ENCODE assay signal across 8 cellular contexts in the genomic region with DNA sequence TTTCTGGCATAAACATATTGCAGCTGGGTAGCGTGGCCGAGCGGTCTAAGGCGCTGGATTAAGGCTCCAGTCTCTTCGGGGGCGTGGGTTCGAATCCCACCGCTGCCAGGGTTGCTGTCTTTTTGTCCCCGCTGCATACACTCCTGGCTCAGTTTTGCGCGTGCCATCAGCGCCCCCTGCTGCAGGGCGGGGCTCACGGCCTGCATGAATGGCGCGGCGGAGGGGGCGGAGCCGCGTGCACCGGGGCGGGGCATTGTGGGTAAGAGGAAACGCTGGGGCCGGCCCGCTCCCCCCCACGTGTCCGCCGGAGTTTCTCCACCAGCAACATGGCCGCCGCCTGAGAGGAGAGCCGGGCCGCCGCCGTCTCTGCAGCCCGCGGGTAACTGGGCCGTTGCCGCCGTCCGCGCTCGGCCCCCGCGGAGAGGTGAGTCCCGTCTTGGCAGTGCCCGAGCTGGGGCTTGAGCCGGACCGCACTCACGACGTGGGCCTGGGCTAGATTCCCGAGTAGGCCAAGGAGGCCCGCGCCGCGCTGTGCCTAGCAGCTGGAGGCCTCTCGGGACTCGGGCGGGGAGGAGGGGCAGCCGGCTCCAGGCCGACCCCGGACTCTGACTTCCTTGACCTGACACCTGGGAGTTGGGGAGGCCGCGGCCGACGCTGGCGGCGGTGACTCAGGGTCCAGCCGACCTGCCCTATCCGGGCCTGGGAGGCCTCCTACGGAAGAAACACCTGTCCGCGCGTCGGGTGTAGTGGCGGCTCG. TPM values are rescaled to one million over a fixed set of nuclear protein-coding genes. Genes with fewer than 3 reads are reported as not detected.
DNase-seq lines count a peak whose midpoint lies in the region; ATAC-seq, FAIRE-seq and TF ChIP-seq lines count a peak whose summit lies in the region.

A gene with protein sequence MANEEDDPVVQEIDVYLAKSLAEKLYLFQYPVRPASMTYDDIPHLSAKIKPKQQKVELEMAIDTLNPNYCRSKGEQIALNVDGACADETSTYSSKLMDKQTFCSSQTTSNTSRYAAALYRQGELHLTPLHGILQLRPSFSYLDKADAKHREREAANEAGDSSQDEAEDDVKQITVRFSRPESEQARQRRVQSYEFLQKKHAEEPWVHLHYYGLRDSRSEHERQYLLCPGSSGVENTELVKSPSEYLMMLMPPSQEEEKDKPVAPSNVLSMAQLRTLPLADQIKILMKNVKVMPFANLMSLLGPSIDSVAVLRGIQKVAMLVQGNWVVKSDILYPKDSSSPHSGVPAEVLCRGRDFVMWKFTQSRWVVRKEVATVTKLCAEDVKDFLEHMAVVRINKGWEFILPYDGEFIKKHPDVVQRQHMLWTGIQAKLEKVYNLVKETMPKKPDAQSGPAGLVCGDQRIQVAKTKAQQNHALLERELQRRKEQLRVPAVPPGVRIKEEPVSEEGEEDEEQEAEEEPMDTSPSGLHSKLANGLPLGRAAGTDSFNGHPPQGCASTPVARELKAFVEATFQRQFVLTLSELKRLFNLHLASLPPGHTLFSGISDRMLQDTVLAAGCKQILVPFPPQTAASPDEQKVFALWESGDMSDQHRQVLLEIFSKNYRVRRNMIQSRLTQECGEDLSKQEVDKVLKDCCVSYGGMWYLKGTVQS (plus strand): TSS at position 296 of the 757 bp plus-strand sequence. CDS start 5,560 bp downstream, outside the sequence.

- peaks cover 1% of the 10 kb centered on the region for H3K9me1 ChIP-seq in keratinocyte (ENCODE audit: control insufficient read depth, extremely low read depth, insufficient read depth, low read length)

- H3K79me2 ChIP-seq in keratinocyte (ENCODE audit: control insufficient read depth, insufficient read depth, low read length): peaks cover 41% of the 10 kb centered on the region

- dilution Hi-C loops in keratinocyte (cut with MboI; ENCODE audit: extremely low pct_ligation_motif_present, low sequenced_read_pairs): no loop called here

- peaks cover 0 to 14% of the 10 kb centered on the region in 2 experiments for H3K36me3 ChIP-seq in keratinocyte (ENCODE audit: control insufficient read depth in 2 of 2, extremely low read depth in 1 of 2, insufficient read depth in 2 of 2, low read length in 2 of 2)

- DNase-seq in AG20443 (ENCODE audit: low spot score) (peak; percentile 99), NCI-H446 (lab: John Stamatoyannopoulos, UW) (peak; percentile 94 to 98), cerebellar cortex (ENCODE audit: low spot score) (peak; percentile 97), keratinocyte (ENCODE audit: low read depth, low spot score) (peak; percentile 86)
- peak; percentile 100 for DNase-seq in stimulated activated CD4-positive, alpha-beta T cell treated with anti-CD3 and anti-CD28 coated beads, Interleukin-15, amount 100 ng/mL, for 1 hour (ENCODE audit: low read depth in 1 of 2, low spot score in 1 of 2)

- ATAC-seq in GM19025 (IDR thresholded peaks at IDR 0.05; ENCODE audit: low read depth, unreplicated experiment) (peak; percentile 76), HG03342 (IDR thresholded peaks at IDR 0.05; ENCODE audit: unreplicated experiment) (peak; percentile 82)
- peak; percentile 82 to 85 for ATAC-seq in activated CD4-positive, CD25-positive, alpha-beta regulatory T cell treated with anti-CD3 and anti-CD28 coated beads, Interleukin-2, amount 50 U/mL, for 24 hours

- peak within 1 kb of the TSS; percentile 96 for H3K9ac ChIP-seq in keratinocyte (ENCODE audit: control insufficient read depth, extremely low read depth, insufficient read depth, low read length)

- peak within 1 kb of the TSS; percentile 82 to 97 (median 90) for H3K4me3 ChIP-seq in keratinocyte (ENCODE audit: control insufficient read depth in 2 of 3, extremely low read depth in 1 of 3, insufficient read depth in 2 of 3, low read depth in 1 of 3, low read length in 3 of 3)

- TF ChIP-seq CTCF in keratinocyte (optimal IDR thresholded peaks at IDR 0.05 in 1 of 3, IDR thresholded peaks at IDR 0.05 in 1 of 3, conservative IDR thresholded peaks at IDR 0.05 in 1 of 3; ENCODE audit: extremely low read depth in 1 of 3, insufficient read depth in 2 of 3, low read length in 3 of 3): peak; percentile 73 to 96 (median 90)

- peaks cover 17% of the 10 kb centered on the region for H3K4me1 ChIP-seq in keratinocyte (ENCODE audit: control insufficient read depth, extremely low read depth, insufficient read depth, low read length)

- H3K27ac ChIP-seq in keratinocyte (ENCODE audit: control insufficient read depth, insufficient read depth, low read length): peak within 1 kb of the TSS; percentile 97

- FAIRE-seq in keratinocyte (lab: Jason Lieb, UNC): no peak

- H4K20me1 ChIP-seq in keratinocyte (ENCODE audit: control insufficient read depth, extremely low read depth, insufficient read depth, low read length): peaks cover 13% of the 10 kb centered on the region

- H3K27me3 ChIP-seq in keratinocyte (ENCODE audit: control insufficient read depth, extremely low read depth, insufficient read depth, low read length): no peaks in the 10 kb centered on the region

- H3K4me2 ChIP-seq in keratinocyte (ENCODE audit: control insufficient read depth, extremely low read depth, insufficient read depth, low read depth, low read length): peak within 1 kb of the TSS; percentile 87

- H3K9me3 ChIP-seq in keratinocyte (ENCODE audit: control insufficient read depth, low read depth, low read length): no peaks in the 10 kb centered on the region

- H2AFZ ChIP-seq in keratinocyte (ENCODE audit: control insufficient read depth, low read length): peak within 1 kb of the TSS; percentile 83

RNA-seq across cellular contexts. Expression of the gene that starts here (rescaled TPM):
- polyA plus RNA-seq in keratinocyte: 38.0 to 83.3 TPM (median 74.0 TPM) in 3 replicates
- 60.0 TPM for polyA plus RNA-seq in keratinocyte (2011; ENCODE audit: low read depth)
- 48.0 and 56.3 TPM in 2 replicates for polyA plus RNA-seq in keratinocyte (2011; cell fraction: cytosol; rRNA removed)
- 74.8 and 87.1 TPM in 2 replicates for polyA plus RNA-seq in keratinocyte (2011; cell fraction: nucleus; rRNA removed)
- polyA plus RNA-seq in keratinocyte (2012; ENCODE audit: low replicate concordance): 30.5 and 39.1 TPM in 2 replicates
- 184 to 243 TPM (median 200 TPM) in 3 replicates for polyA minus RNA-seq in keratinocyte
- polyA minus RNA-seq in keratinocyte (2011; cell fraction: cytosol; rRNA and poly(A)+ RNA removed): 57.2 TPM
- 60.6 and 72.9 TPM in 2 replicates for polyA minus RNA-seq in keratinocyte (2011; cell fraction: nucleus; rRNA and poly(A)+ RNA removed)

Comparison
In these comparisons a context has a peak if more than half of its experiments do, and no peak if none do; other contexts are left out.
1. Peak in every context shown above with its lines: DNase-seq, ATAC-seq, H3K4me3 ChIP-seq and H3K27ac ChIP-seq.